Comparison of ENCODE assay signal across 22 cellular contexts in the genomic region with DNA sequence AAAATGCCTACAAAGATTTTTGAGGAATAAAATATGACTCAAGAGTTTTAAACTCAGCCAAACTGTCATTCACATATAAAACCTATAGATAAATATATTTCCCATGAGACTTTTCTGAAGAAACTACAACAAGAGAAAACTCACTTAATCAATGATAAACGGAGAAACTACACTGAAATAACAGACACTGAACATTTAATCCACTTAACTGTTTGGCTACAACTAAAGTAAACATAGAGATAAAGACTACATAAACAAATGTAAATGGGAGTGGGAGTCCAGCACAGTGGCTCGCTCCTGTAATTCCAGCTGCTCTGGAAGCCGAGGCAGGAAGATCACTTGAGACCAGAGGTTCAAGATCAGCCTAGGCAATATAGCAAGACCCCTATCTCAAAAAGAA.
DNase-seq lines count a peak whose midpoint lies in the region; ATAC-seq and TF ChIP-seq lines count a peak whose summit lies in the region.
"Had no signal": no experiment of that assay in that cellular context is flagged by ENCODE, and none has a peak within 500 bp of the region (broad histone marks: within the 10 kb centered on the region; RNA-seq: fewer than 3 reads in every experiment).

No MANE protein-coding gene starts in this region.

- DNase-seq in NCI-H748 (lab: John Stamatoyannopoulos, UW; ENCODE audit: unreplicated experiment), result peak; percentile 2
- DNase-seq in NCI-H748 treated with DMSO at 0.1 percent for 48 hours (lab: John Stamatoyannopoulos, UW), result no peak
- DNase-seq in IMR-90, result peak; percentile 29
- peak; percentile 41 for DNase-seq in mesenchymal stem cell
- DNase-seq in NCI-H128 (lab: John Stamatoyannopoulos, UW; ENCODE audit: unreplicated experiment), result no peak
- no peak for DNase-seq in T-helper 1 cell
- DNase-seq: 8988T; ACHN; AML-193; BE2C; Calu3; CD4-positive, alpha-beta T cell; COR-L47; DMS153; DMS79 treated with DMSO at 0.1 percent for 48 hours; GF-D8; H9; HFFc6 had no signal

- intact Hi-C loops in IMR-90 (cut with micrococcal nuclease), result no loop called here

- no peaks in the 10 kb centered on the region for H3K79me1 ChIP-seq in IMR-90 (ENCODE audit: low read depth in 1 of 2, low read length in 2 of 2)
- H3K79me1 ChIP-seq in mesenchymal stem cell (replicated peaks; ENCODE audit: low read length, poor library complexity, severe bottlenecking), result no peaks in the 10 kb centered on the region

- H2BK20ac ChIP-seq in IMR-90 (ENCODE audit: low read depth, low read length), result no peak overlapping the region

- H3K9me3 ChIP-seq in IMR-90 (ENCODE audit: control insufficient read depth, insufficient read depth, low read length) (no peaks in the 10 kb centered on the region), mesenchymal stem cell (ENCODE audit: control insufficient read depth, low read length) (no peaks in the 10 kb centered on the region)
- H3K9me3 ChIP-seq: A549, BE2C had no signal

- no peak for TF ChIP-seq CTCF in IMR-90 (conservative IDR thresholded peaks at IDR 0.05; ENCODE audit: low read depth, low read length)

- dilution Hi-C loops in IMR-90 (cut with HindIII; ENCODE audit: low sequenced_read_pairs, unreplicated experiment), result no loop called here

- H3K23ac ChIP-seq in IMR-90 (ENCODE audit: low read depth, low read length), result no peak overlapping the region
- H3K23ac ChIP-seq in mesenchymal stem cell (ENCODE audit: low read length in 2 of 2), result no peak overlapping the region

- no peak for TF ChIP-seq RAD21 in IMR-90 (IDR thresholded peaks at IDR 0.05; ENCODE audit: low read length)

- no peak overlapping the region for H2BK12ac ChIP-seq in mesenchymal stem cell (ENCODE audit: low read length in 2 of 2)

- no peaks in the 10 kb centered on the region for H4K20me1 ChIP-seq in IMR-90 (ENCODE audit: insufficient read depth, low read length)
- H4K20me1 ChIP-seq: BLaER1 treated with 17β-estradiol and CSF1 and Interleukin-3, amounts not matched to agents 10 nM and 100 nM had no signal

- ATAC-seq in IMR-90 (ENCODE audit: low read depth), result peak; percentile 24; the same call in 1 of the 2 replicates
- ATAC-seq: A549, GM23338, HCT116 had no signal

- no peak overlapping the region for H3K9ac ChIP-seq in IMR-90 (ENCODE audit: low read depth, low read length)
- H3K9ac ChIP-seq in mesenchymal stem cell (ENCODE audit: low read length), result no peak overlapping the region
- H3K9ac ChIP-seq: BLaER1 treated with 17β-estradiol and CSF1 and Interleukin-3, amounts not matched to agents 10 nM and 100 nM had no signal

- no peaks in the 10 kb centered on the region; the same call in 1 of the 2 replicates for H3K27me3 ChIP-seq in IMR-90 (ENCODE audit: control insufficient read depth, insufficient read depth, low read length)
- H3K27me3 ChIP-seq in mesenchymal stem cell (ENCODE audit: control insufficient read depth in 1 of 2, insufficient read depth in 1 of 2, low read length in 2 of 2), result no peaks in the 10 kb centered on the region
- H3K27me3 ChIP-seq: BE2C; BLaER1 treated with 17β-estradiol and CSF1 and Interleukin-3, amounts not matched to agents 10 nM and 100 nM had no signal

- H4K91ac ChIP-seq in IMR-90 (ENCODE audit: insufficient read depth, low read depth, low read length), result no peak overlapping the region
- no peak overlapping the region for H4K91ac ChIP-seq in mesenchymal stem cell (ENCODE audit: low read length)

- no peak overlapping the region for H3K14ac ChIP-seq in IMR-90 (replicated peaks; ENCODE audit: low read depth, low read length)
- no peak overlapping the region for H3K14ac ChIP-seq in mesenchymal stem cell (ENCODE audit: low read length in 2 of 2)

- no peak for TF ChIP-seq POLR2A in IMR-90 (IDR thresholded peaks at IDR 0.05; ENCODE audit: low read depth, low read length)

- no peaks in the 10 kb centered on the region for H3K9me1 ChIP-seq in IMR-90 (ENCODE audit: insufficient read depth, low read length)

- H2BK5ac ChIP-seq in IMR-90 (ENCODE audit: low read depth, low read length, poor library complexity, severe bottlenecking) (no peak overlapping the region), mesenchymal stem cell (ENCODE audit: low read depth, low read length, poor library complexity, severe bottlenecking) (no peak overlapping the region)

- no peak overlapping the region for H3K4me3 ChIP-seq in IMR-90 (ENCODE audit: insufficient read depth, low read depth, low read length)
- H3K4me3 ChIP-seq in mesenchymal stem cell (ENCODE audit: insufficient read depth in 1 of 2, low read depth in 1 of 2, low read length in 2 of 2), result no peak overlapping the region
- H3K4me3 ChIP-seq: A549; BLaER1 treated with 17β-estradiol and CSF1 and Interleukin-3, amounts not matched to agents 10 nM and 100 nM; GM23338 had no signal

- H3K4me1 ChIP-seq in IMR-90 (ENCODE audit: control insufficient read depth, insufficient read depth, low read length) (no peaks in the 10 kb centered on the region), mesenchymal stem cell (ENCODE audit: control insufficient read depth, insufficient read depth, low read depth, low read length) (no peaks in the 10 kb centered on the region)
- H3K4me1 ChIP-seq: A549; BE2C; BLaER1 treated with 17β-estradiol and CSF1 and Interleukin-3, amounts not matched to agents 10 nM and 100 nM had no signal

- H4K8ac ChIP-seq in IMR-90 (ENCODE audit: low read depth in 2 of 2, low read length in 2 of 2), result no peak overlapping the region
- H4K8ac ChIP-seq in mesenchymal stem cell (ENCODE audit: low read length), result no peak overlapping the region

- H3K36me3 ChIP-seq in IMR-90 (ENCODE audit: control insufficient read depth, insufficient read depth, low read length) (no peaks in the 10 kb centered on the region), mesenchymal stem cell (ENCODE audit: control insufficient read depth in 1 of 2, insufficient read depth in 2 of 2, low read depth in 1 of 2, low read length in 2 of 2) (no peaks in the 10 kb centered on the region)
- H3K36me3 ChIP-seq: BE2C; BLaER1 treated with 17β-estradiol and CSF1 and Interleukin-3, amounts not matched to agents 10 nM and 100 nM had no signal

- H2BK120ac ChIP-seq in IMR-90 (ENCODE audit: low read depth, low read length) (no peak overlapping the region), mesenchymal stem cell (ENCODE audit: low read depth, low read length) (no peak overlapping the region)

- H3K56ac ChIP-seq in IMR-90 (ENCODE audit: extremely low read depth, insufficient read depth, low read length), result no peak overlapping the region

- no peak overlapping the region for H2BK15ac ChIP-seq in IMR-90 (ENCODE audit: low read depth, low read length)
- H2BK15ac ChIP-seq in mesenchymal stem cell (ENCODE audit: low read depth, poor library complexity, severe bottlenecking), result no peak overlapping the region

- H2AFZ ChIP-seq in IMR-90 (replicated peaks; ENCODE audit: low read length, poor library complexity) (no peak overlapping the region), mesenchymal stem cell (ENCODE audit: low read depth, low read length) (no peak overlapping the region)
- H2AFZ ChIP-seq: GM23338 had no signal

- no CpG with 5 or more reads among the region's 3 CpGs for WGBS in IMR-90 (ENCODE audit: extremely low coverage in 2 of 2, insufficient read length in 1 of 2), 2 experiments
- 14% methylated on average over 1 of the region's 3 CpGs for WGBS in mesenchymal stem cell

- no peak overlapping the region for H3K27ac ChIP-seq in IMR-90 (ENCODE audit: insufficient read depth, low read length)
- no peak overlapping the region for H3K27ac ChIP-seq in mesenchymal stem cell (ENCODE audit: low read length, poor library complexity, severe bottlenecking)
- H3K27ac ChIP-seq: A549; BLaER1 treated with 17β-estradiol and CSF1 and Interleukin-3, amounts not matched to agents 10 nM and 100 nM had no signal

- no peak overlapping the region for H4K5ac ChIP-seq in IMR-90 (ENCODE audit: low read depth, low read length)

- POLR2A ChIA-PET in IMR-90 (lab: Charles Lee; ENCODE audit: unreplicated experiment), result no interaction called here

- H3K18ac ChIP-seq in IMR-90 (ENCODE audit: low read depth, low read length), result no peak overlapping the region
- H3K18ac ChIP-seq in mesenchymal stem cell (ENCODE audit: low read depth in 1 of 2, low read length in 2 of 2), result no peak overlapping the region

- in situ Hi-C loops in IMR-90 (cut with MboI; ENCODE audit: low sequenced_read_pairs), result no loop called here

- H3K4me2 ChIP-seq in IMR-90 (ENCODE audit: low read depth, low read length) (peak overlapping the region; percentile 35; the same call in 1 of the 2 replicates), mesenchymal stem cell (ENCODE audit: low read length, poor library complexity, severe bottlenecking) (no peak overlapping the region)
- H3K4me2 ChIP-seq: A549; BLaER1 treated with 17β-estradiol and CSF1 and Interleukin-3, amounts not matched to agents 10 nM and 100 nM; GM23338 had no signal

- H2AK9ac ChIP-seq in IMR-90 (replicated peaks; ENCODE audit: low read depth, low read length, poor library complexity), result no peak overlapping the region

- H2AK5ac ChIP-seq in IMR-90 (ENCODE audit: low read depth, low read length) (no peak overlapping the region), mesenchymal stem cell (ENCODE audit: low read length, severe bottlenecking) (no peak overlapping the region)

- BruUV-seq in IMR-90 (replicated peaks; lab: Mats Ljungman, UMichigan), result no TSS peak

- no peak overlapping the region for H3K4ac ChIP-seq in IMR-90 (ENCODE audit: low read depth, low read length)
- no peak overlapping the region for H3K4ac ChIP-seq in mesenchymal stem cell (ENCODE audit: low read depth in 1 of 2, low read length in 2 of 2)

- CTCF ChIA-PET in IMR-90 (lab: Yijun Ruan, JAX), result no interaction called here

TF ChIP-seq in IMR-90, 13 proteins besides CTCF, POLR2A, EP300 and RAD21 (continues in another document):
- TF ChIP-seq CHD1 (IDR thresholded peaks at IDR 0.05; ENCODE audit: low read depth, low read length) (no peak), MAZ (IDR thresholded peaks at IDR 0.05; ENCODE audit: borderline replicate concordance, low read depth, low read length) (no peak), CEBPB (IDR thresholded peaks at IDR 0.05; ENCODE audit: low read depth, low read length) (no peak), RFX5 (IDR thresholded peaks at IDR 0.05; ENCODE audit: low read depth, low read length) (no peak), MXI1 (IDR thresholded peaks at IDR 0.05; ENCODE audit: borderline replicate concordance, low read depth, low read length) (no peak), FOS (IDR thresholded peaks at IDR 0.05; ENCODE audit: low read depth, low read length) (no peak), MAFK (IDR thresholded peaks at IDR 0.05; ENCODE audit: low read depth, low read length) (no peak)
- TF ChIP-seq, protein P1, sequence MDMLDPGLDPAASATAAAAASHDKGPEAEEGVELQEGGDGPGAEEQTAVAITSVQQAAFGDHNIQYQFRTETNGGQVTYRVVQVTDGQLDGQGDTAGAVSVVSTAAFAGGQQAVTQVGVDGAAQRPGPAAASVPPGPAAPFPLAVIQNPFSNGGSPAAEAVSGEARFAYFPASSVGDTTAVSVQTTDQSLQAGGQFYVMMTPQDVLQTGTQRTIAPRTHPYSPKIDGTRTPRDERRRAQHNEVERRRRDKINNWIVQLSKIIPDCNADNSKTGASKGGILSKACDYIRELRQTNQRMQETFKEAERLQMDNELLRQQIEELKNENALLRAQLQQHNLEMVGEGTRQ (IDR thresholded peaks at IDR 0.05; ENCODE audit: low read depth, low read length), result no peak

Comparison
In these comparisons a context has a peak if more than half of its experiments do, and no peak if none do; other contexts are left out.
1. DNase-seq: peak in NCI-H748 (single experiment), IMR-90 (single experiment) and mesenchymal stem cell (single experiment); none in NCI-H748 treated with DMSO at 0.1 percent for 48 hours (single experiment), NCI-H128 (single experiment) and T-helper 1 cell (0 of 5).